Comparison of ENCODE assay signal across 16 cellular contexts in genomic region chr16:54136276-54136625, GRCh38.
DNase-seq lines count a peak whose midpoint lies in the region; FAIRE-seq and TF ChIP-seq lines count a peak whose summit lies in the region.
"Had no signal": no experiment of that assay in that cellular context is flagged by ENCODE, and none has a peak within 500 bp of the region (broad histone marks: within the 10 kb centered on the region; RNA-seq: fewer than 3 reads in every experiment).

No MANE protein-coding gene starts in this region.

- H3K27ac Mint-ChIP-seq in progenitor cell of endocrine pancreas, result no peak overlapping the region

- DNase-seq in EL (peak; percentile 69), MG63 (peak; percentile 95), brain microvascular endothelial cell (peak; percentile 53), kidney tubule cell (ENCODE audit: low spot score) (peak; percentile 70), HAP-1 (ENCODE audit: low spot score in 2 of 2) (no peak), superior temporal gyrus (ENCODE audit: extremely low spot score) (no peak), kidney (no peak), progenitor cell of endocrine pancreas (ENCODE audit: low spot score, unreplicated experiment) (no peak)
- DNase-seq: amygdala; colonic mucosa; esophagus squamous epithelium; hippocampal formation; NCI-H187 treated with DMSO at 0.1 percent for 48 hours; NCI-H510A; stimulated activated CD4-positive, alpha-beta T cell treated with anti-CD3 and anti-CD28 coated beads, Interleukin-12 subunit alpha, Interleukin-12 subunit beta, amount 100 ng/mL, for 4 hours; stimulated activated naive CD4-positive, alpha-beta T cell had no signal

- H3K36me3 Mint-ChIP-seq in progenitor cell of endocrine pancreas (ENCODE audit: insufficient read depth), result no peaks in the 10 kb centered on the region

- H3K36me3 ChIP-seq in MG63 (no peaks in the 10 kb centered on the region), brain microvascular endothelial cell (replicated peaks) (no peaks in the 10 kb centered on the region), HAP-1 (replicated peaks) (no peaks in the 10 kb centered on the region), kidney (ENCODE audit: control insufficient read depth in 1 of 2, insufficient read depth in 2 of 2, low read length in 2 of 2) (no peaks in the 10 kb centered on the region)
- H3K36me3 ChIP-seq: colonic mucosa, esophagus squamous epithelium had no signal

- no peak for FAIRE-seq in kidney (lab: Jason Lieb, UNC)

- H3K27ac ChIP-seq in brain microvascular endothelial cell, result peak overlapping the region; percentile 88
- H3K27ac ChIP-seq in kidney (ENCODE audit: low read depth in 2 of 2, low read length in 2 of 2), result no peak overlapping the region
- H3K27ac ChIP-seq: colonic mucosa, esophagus squamous epithelium had no signal

- no peak overlapping the region for H3K9ac ChIP-seq in kidney (ENCODE audit: low read length in 2 of 2)

- no peaks in the 10 kb centered on the region for H3K27me3 ChIP-seq in MG63
- H3K27me3 ChIP-seq in brain microvascular endothelial cell (replicated peaks), result no peaks in the 10 kb centered on the region
- no peaks in the 10 kb centered on the region for H3K27me3 ChIP-seq in HAP-1 (ENCODE audit: low read depth)
- H3K27me3 ChIP-seq: colonic mucosa, esophagus squamous epithelium had no signal

- peaks cover 4% of the 10 kb centered on the region for H3K9me3 Mint-ChIP-seq in progenitor cell of endocrine pancreas (ENCODE audit: low read depth)

- H3K4me3 Mint-ChIP-seq in progenitor cell of endocrine pancreas (ENCODE audit: low read depth), result no peak overlapping the region

- intact Hi-C loops in kidney (cut with DNase I), result no loop called here

- H3K4me3 ChIP-seq in MG63 (no peak overlapping the region), brain microvascular endothelial cell (ENCODE audit: low read depth, low read length) (no peak overlapping the region), HAP-1 (no peak overlapping the region), kidney (ENCODE audit: low read length in 2 of 2) (no peak overlapping the region)
- H3K4me3 ChIP-seq: colonic mucosa, esophagus squamous epithelium had no signal

- H3K4me1 ChIP-seq in HAP-1, result no peaks in the 10 kb centered on the region
- no peaks in the 10 kb centered on the region for H3K4me1 ChIP-seq in kidney (ENCODE audit: control insufficient read depth in 1 of 2, insufficient read depth in 1 of 2, low read depth in 1 of 2, low read length in 2 of 2)
- H3K4me1 ChIP-seq: colonic mucosa, esophagus squamous epithelium had no signal

- no peak for TF ChIP-seq CTCF in brain microvascular endothelial cell (IDR thresholded peaks at IDR 0.05; ENCODE audit: low read depth, low read length, missing control alignments)
- no peak for TF ChIP-seq CTCF in kidney (IDR thresholded peaks at IDR 0.05; ENCODE audit: borderline replicate concordance, extremely low read depth, insufficient read depth)
- no peak for TF ChIP-seq CTCF in progenitor cell of endocrine pancreas (IDR thresholded peaks at IDR 0.05; ENCODE audit: unreplicated experiment)

- H3K27me3 Mint-ChIP-seq in progenitor cell of endocrine pancreas, result peaks cover 11% of the 10 kb centered on the region

- in situ Hi-C loops in brain microvascular endothelial cell (cut with HindIII; ENCODE audit: low pct_ligation_motif_present, low sequenced_read_pairs) (no loop called here), HAP-1 (cut with MboI; ENCODE audit: low sequenced_read_pairs) (no loop called here)

- H3K9me3 ChIP-seq in MG63, result peaks cover 2% of the 10 kb centered on the region; the same call in 1 of the 2 replicates
- no peaks in the 10 kb centered on the region for H3K9me3 ChIP-seq in HAP-1
- H3K9me3 ChIP-seq in kidney (ENCODE audit: control insufficient read depth in 1 of 2, low read length in 2 of 2), result no peaks in the 10 kb centered on the region
- H3K9me3 ChIP-seq: colonic mucosa, esophagus squamous epithelium had no signal

- peaks cover 10% of the 10 kb centered on the region for H3K4me1 Mint-ChIP-seq in progenitor cell of endocrine pancreas (ENCODE audit: low read depth)

Comparison
In these comparisons a context has a peak if more than half of its experiments do, and no peak if none do; other contexts are left out.
1. DNase-seq: peak in EL (single experiment), MG63 (single experiment), brain microvascular endothelial cell (single experiment) and kidney tubule cell (single experiment); none in HAP-1 (0 of 2), superior temporal gyrus (single experiment), kidney (single experiment) and progenitor cell of endocrine pancreas (single experiment).